30 cellular contexts compared by ENCODE assay signal in genomic region chr4:136307765-136308164, GRCh38.
"Had no signal": no experiment of that assay in that cellular context is flagged by ENCODE, and none has a peak within 500 bp of the region (broad histone marks: within the 10 kb centered on the region; RNA-seq: fewer than 3 reads in every experiment).

No MANE protein-coding gene starts in this region.

- DNase-seq: activated CD4-positive, alpha-beta memory T cell treated with anti-CD3 and anti-CD28 coated beads for 36 hours; activated CD4-positive, alpha-beta T cell treated with anti-CD3 and anti-CD28 coated beads for 36 hours; activated CD4-positive, alpha-beta T cell treated with anti-CD3 and anti-CD28 coated beads, Interleukin-2, amount 10 ng/mL, durations not matched to agents 24 days and 14 days; activated CD4-positive, CD25-positive, alpha-beta regulatory T cell; activated CD4-positive, CD25-positive, alpha-beta regulatory T cell treated with anti-CD3 and anti-CD28 coated beads, Interleukin-2, amount 50 U/mL, for 72 hours; activated CD8-positive, alpha-beta memory T cell treated with anti-CD3 and anti-CD28 coated beads, Interleukin-2, amount 10 ng/mL, durations not matched to agents 7 days and 5 days; activated CD8-positive, alpha-beta memory T cell treated with anti-CD3 and anti-CD28 coated beads, Interleukin-2, amount 50 U/mL, for 4 hours; activated CD8-positive, alpha-beta T cell treated with anti-CD3 and anti-CD28 coated beads, Interleukin-2, amount 10 ng/mL, durations not matched to agents 7 days and 5 days; activated effector memory CD4-positive, alpha-beta T cell treated with anti-CD3 and anti-CD28 coated beads, Interleukin-2, amount 50 U/mL, for 16 hours; activated naive CD4-positive, alpha-beta T cell treated with anti-CD3 and anti-CD28 coated beads for 36 hours; activated naive CD8-positive, alpha-beta T cell treated with anti-CD3 and anti-CD28 coated beads, Interleukin-2, amount 10 ng/mL, durations not matched to agents 7 days and 5 days; activated T-cell treated with anti-CD3 and anti-CD28 coated beads, Interleukin-2, amount 50 U/mL, for 1 hour; activated T-cell treated with anti-CD3 and anti-CD28 coated beads, Interleukin-2, amount 50 U/mL, for 48 hours; central memory CD4-positive, alpha-beta T cell; cerebellar nuclear complex; dorsolateral prefrontal cortex; effector memory CD4-positive, alpha-beta T cell; endodermal cell; erythroblast; foreskin melanocyte; heart right ventricle; T-helper 1 cell; T-helper 17 cell; T1000 had no signal

- H3K27me3 ChIP-seq: ascending aorta, breast epithelium, cardiac muscle cell, dorsolateral prefrontal cortex, esophagus muscularis mucosa, gastroesophageal sphincter, heart right ventricle had no signal

- H3K4me1 ChIP-seq: ascending aorta, breast epithelium, esophagus muscularis mucosa, gastroesophageal sphincter, heart right ventricle had no signal

- H3K36me3 ChIP-seq: ascending aorta, breast epithelium, cardiac muscle cell, esophagus muscularis mucosa, gastroesophageal sphincter, heart right ventricle had no signal

- ATAC-seq: activated CD4-positive, alpha-beta T cell treated with anti-CD3 and anti-CD28 coated beads for 36 hours; activated CD8-positive, alpha-beta memory T cell treated with anti-CD3 and anti-CD28 coated beads, Interleukin-2, amount 10 ng/mL, durations not matched to agents 7 days and 5 days; activated CD8-positive, alpha-beta T cell treated with anti-CD3 and anti-CD28 coated beads, Interleukin-2, amount 10 ng/mL, durations not matched to agents 7 days and 5 days; gastroesophageal sphincter; heart right ventricle; T-helper 17 cell had no signal

- H3K9me3 ChIP-seq: ascending aorta, breast epithelium, esophagus muscularis mucosa, gastroesophageal sphincter had no signal

- H3K27ac ChIP-seq: ascending aorta, breast epithelium, cardiac muscle cell, coronary artery, dorsolateral prefrontal cortex, esophagus muscularis mucosa, gastroesophageal sphincter, heart right ventricle had no signal

- H3K4me3 ChIP-seq: ascending aorta, breast epithelium, cardiac muscle cell, coronary artery, dorsolateral prefrontal cortex, esophagus muscularis mucosa, gastroesophageal sphincter, heart right ventricle had no signal
